Comparison of ENCODE assay signal across 10 cellular contexts in the genomic region with DNA sequence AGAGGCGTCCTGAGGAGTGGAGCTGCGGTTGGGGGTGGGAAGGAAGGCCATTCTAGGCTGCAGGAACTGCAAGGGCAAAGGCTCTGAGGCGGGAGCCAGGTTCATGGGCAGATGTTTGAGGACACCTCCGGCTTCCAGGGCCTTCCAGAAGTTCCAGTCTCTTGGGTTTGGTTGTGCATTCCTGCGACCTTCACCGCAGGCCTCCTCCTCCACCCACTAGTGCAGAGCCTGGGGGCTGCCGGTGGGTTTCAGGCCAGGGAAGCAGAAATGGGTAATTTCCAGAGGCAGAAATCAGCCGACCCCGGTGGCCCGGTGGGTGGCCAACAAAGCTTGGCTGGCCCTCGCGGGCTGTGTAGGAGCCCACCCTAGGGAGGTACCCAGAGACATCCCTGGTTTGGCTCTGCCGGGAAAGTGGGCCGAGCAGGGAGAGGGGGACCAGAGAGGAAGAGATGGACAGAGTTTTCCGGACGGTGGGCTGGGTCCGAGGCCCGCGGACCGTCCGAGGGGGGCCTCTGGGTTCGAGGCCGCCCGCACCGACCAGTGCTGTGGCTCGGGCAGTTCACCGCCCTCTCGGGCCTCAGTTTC. TPM values are rescaled to one million over a fixed set of nuclear protein-coding genes. Genes with fewer than 3 reads are reported as not detected.
DNase-seq lines count a peak whose midpoint lies in the region; ATAC-seq and TF ChIP-seq lines count a peak whose summit lies in the region.
"Had no signal": no experiment of that assay in that cellular context is flagged by ENCODE, and none has a peak within 500 bp of the region (broad histone marks: within the 10 kb centered on the region; RNA-seq: fewer than 3 reads in every experiment).

No MANE protein-coding gene starts in this region.

- H3K27me3 ChIP-seq in hepatocyte (no peaks in the 10 kb centered on the region), skeletal muscle satellite cell (ENCODE audit: control insufficient read depth, insufficient read depth, low read length) (no peaks in the 10 kb centered on the region)

- H3K9me3 ChIP-seq in hepatocyte (ENCODE audit: low read depth) (no peaks in the 10 kb centered on the region), skeletal muscle satellite cell (replicated peaks; ENCODE audit: low read length) (no peaks in the 10 kb centered on the region)

- peaks cover 7% of the 10 kb centered on the region for H3K79me2 ChIP-seq in hepatocyte

- peak overlapping the region; percentile 97 for H3K9ac ChIP-seq in skeletal muscle satellite cell (ENCODE audit: low read depth, low read length)

- no peak for TF ChIP-seq CTCF in hepatocyte (IDR thresholded peaks at IDR 0.05; ENCODE audit: poor library complexity)

- H3K4me3 Mint-ChIP-seq in activated T-cell treated with anti-CD3 and anti-CD28 coated beads, Interleukin-2, amount 50 U/mL, for 72 hours, result peak overlapping the region; percentile 79 to 83

- no peaks in the 10 kb centered on the region for H4K20me1 ChIP-seq in hepatocyte (ENCODE audit: insufficient read depth, poor library complexity, severe bottlenecking)

- no peaks in the 10 kb centered on the region for H3K9me3 Mint-ChIP-seq in activated T-cell treated with anti-CD3 and anti-CD28 coated beads, Interleukin-2, amount 50 U/mL, for 72 hours

- H3K4me1 ChIP-seq in hepatocyte (ENCODE audit: insufficient read depth) (peaks cover 15% of the 10 kb centered on the region), skeletal muscle satellite cell (ENCODE audit: control insufficient read depth, insufficient read depth, low read length) (peaks cover 48% of the 10 kb centered on the region)

- H3K36me3 ChIP-seq in hepatocyte (replicated peaks; ENCODE audit: insufficient read depth, low read depth) (no peaks in the 10 kb centered on the region), skeletal muscle satellite cell (ENCODE audit: insufficient read depth, low read length) (peaks cover 27% of the 10 kb centered on the region)

- DNase-seq in activated T-cell treated with anti-CD3 and anti-CD28 coated beads, Interleukin-2, amount 50 U/mL, for 72 hours, result no peak
- DNase-seq in hepatocyte (ENCODE audit: low spot score) (no peak), HCEC 1CT (no peak)

- peaks cover 0 to 1% of the 10 kb centered on the region in 2 donors for H3K36me3 Mint-ChIP-seq in activated T-cell treated with anti-CD3 and anti-CD28 coated beads, Interleukin-2, amount 50 U/mL, for 72 hours (ENCODE audit: insufficient read depth in 2 of 2)

- H3K27ac Mint-ChIP-seq in activated T-cell treated with anti-CD3 and anti-CD28 coated beads, Interleukin-2, amount 50 U/mL, for 72 hours, result no peak overlapping the region

- WGBS in hepatocyte (ENCODE audit: low lambda C conversion rate, missing lambda C conversion rate), result 94% methylated on average over 24 of the region's 28 CpGs

- H3K4me3 ChIP-seq in GM08714 (ENCODE audit: low read length) (peak overlapping the region; percentile 48; the same call in 1 of the 2 replicates), hepatocyte (no peak overlapping the region), skeletal muscle satellite cell (ENCODE audit: low read length) (peak overlapping the region; percentile 79)
- H3K4me3 ChIP-seq: SK-N-MC had no signal

- ATAC-seq in activated T-cell treated with anti-CD3 and anti-CD28 coated beads, Interleukin-2, amount 50 U/mL, for 72 hours (replicated peaks in 1 of 2), result no peak
- ATAC-seq in HG02610 (IDR thresholded peaks at IDR 0.05; ENCODE audit: unreplicated experiment), result no peak
- no peak for ATAC-seq in GM21723 (IDR thresholded peaks at IDR 0.05; ENCODE audit: unreplicated experiment)
- no peak for ATAC-seq in GM21717 (IDR thresholded peaks at IDR 0.05; ENCODE audit: unreplicated experiment)

- peak overlapping the region; percentile 68 for H2AFZ ChIP-seq in hepatocyte

- no peaks in the 10 kb centered on the region for H3K27me3 Mint-ChIP-seq in activated T-cell treated with anti-CD3 and anti-CD28 coated beads, Interleukin-2, amount 50 U/mL, for 72 hours (ENCODE audit: low read depth)

- H3K9me2 ChIP-seq in hepatocyte (replicated peaks; ENCODE audit: insufficient read depth), result no peaks in the 10 kb centered on the region

- H3K4me2 ChIP-seq in hepatocyte (peak overlapping the region; percentile 78), skeletal muscle satellite cell (ENCODE audit: low read length) (peak overlapping the region; percentile 90)

- H3K4me1 Mint-ChIP-seq in activated T-cell treated with anti-CD3 and anti-CD28 coated beads, Interleukin-2, amount 50 U/mL, for 72 hours (ENCODE audit: low read depth), result peaks cover 49% of the 10 kb centered on the region

- H3K27ac ChIP-seq in hepatocyte, result peak overlapping the region; percentile 86
- H3K27ac ChIP-seq: SK-N-MC had no signal

RNA-seq across cellular contexts. Expression of gene PHETA2, which starts 0.4 kb away (rescaled TPM):
- total RNA-seq in activated T-cell treated with anti-CD3 and anti-CD28 coated beads, Interleukin-2, amount 50 U/mL, for 72 hours, result 1 to 10 TPM; 2.4 to 3.8 TPM
- 5.4 and 10.4 TPM in 2 replicates for total RNA-seq in hepatocyte
- polyA plus RNA-seq in hepatocyte, result 8.3 and 9.3 TPM in 2 replicates
- total RNA-seq in skeletal muscle satellite cell (2012; rRNA removed), result 3.3 and 5.9 TPM in 2 replicates
- total RNA-seq: HT1080 had no signal

RNA-seq across cellular contexts. Expression of gene NAGA, which starts 3.0 kb away (rescaled TPM):
- total RNA-seq in activated T-cell treated with anti-CD3 and anti-CD28 coated beads, Interleukin-2, amount 50 U/mL, for 72 hours, result 10 to 100 TPM; 18.6 to 27.5 TPM
- 24.2 and 24.6 TPM in 2 replicates for total RNA-seq in hepatocyte
- 23.8 and 31.1 TPM in 2 replicates for polyA plus RNA-seq in hepatocyte
- total RNA-seq in skeletal muscle satellite cell (2012; rRNA removed), result 26.1 and 33.4 TPM in 2 replicates

RNA-seq across cellular contexts. Expression of gene SMDT1, which starts 5.8 kb away (rescaled TPM):
- total RNA-seq in activated T-cell treated with anti-CD3 and anti-CD28 coated beads, Interleukin-2, amount 50 U/mL, for 72 hours, result 100 to 1,000 TPM; 103 to 105 TPM
- total RNA-seq in hepatocyte, result 10.8 and 14.7 TPM in 2 replicates
- 143 and 145 TPM in 2 replicates for polyA plus RNA-seq in hepatocyte
- 1.5 and 2.8 TPM in 2 replicates for total RNA-seq in skeletal muscle satellite cell (2012; rRNA removed)

RNA-seq across cellular contexts. Expression of gene NDUFA6, which starts 16.9 kb away (rescaled TPM):
- 10 to 100 TPM; 87.8 to 91.7 TPM for total RNA-seq in activated T-cell treated with anti-CD3 and anti-CD28 coated beads, Interleukin-2, amount 50 U/mL, for 72 hours
- total RNA-seq in hepatocyte, result 97.4 and 98.5 TPM in 2 replicates
- polyA plus RNA-seq in hepatocyte, result 182 and 183 TPM in 2 replicates
- total RNA-seq in skeletal muscle satellite cell (2012; rRNA removed), result 61.6 and 64.1 TPM in 2 replicates

RNA-seq across cellular contexts. Expression of gene CYP2D6, which starts 57.0 kb away (rescaled TPM):
- total RNA-seq in activated T-cell treated with anti-CD3 and anti-CD28 coated beads, Interleukin-2, amount 50 U/mL, for 72 hours, result 1 to 10 TPM; 6.6 to 6.8 TPM
- total RNA-seq in hepatocyte, result 2.2 and 3.8 TPM in 2 replicates
- 5.0 and 6.1 TPM in 2 replicates for polyA plus RNA-seq in hepatocyte
- 0.22 and 0.25 TPM in 2 replicates for total RNA-seq in skeletal muscle satellite cell (2012; rRNA removed)
